Comparison of ENCODE assay signal across 1 cellular context in genomic region chr1:94068831-94069648, GRCh38.
TF ChIP-seq lines count a peak whose summit lies in the region.

No MANE protein-coding gene starts in this region.

TF ChIP-seq in HepG2, 621 proteins besides CTCF, POLR2A, EP300 and RAD21 (continued from another document and continues in another):
- TF ChIP-seq ZNF639 (CRISPR knock-in tag; conservative IDR thresholded peaks at IDR 0.05): no peak
- TF ChIP-seq TBX2 (CRISPR knock-in tag; IDR thresholded peaks at IDR 0.05; ENCODE audit: borderline replicate concordance): no peak
- TF ChIP-seq ZNF451 (CRISPR knock-in tag; IDR thresholded peaks at IDR 0.05): no peak
- TF ChIP-seq KDM6A (CRISPR knock-in tag; IDR thresholded peaks at IDR 0.05; ENCODE audit: low read depth): 0 out of 2 replicates have a peak, but pooled peaks have one; percentile 48
- no peak; the same call in 1 of the 2 replicates for TF ChIP-seq POGZ (CRISPR knock-in tag; IDR thresholded peaks at IDR 0.05)
- no peak for TF ChIP-seq RELA (CRISPR knock-in tag; IDR thresholded peaks at IDR 0.05)
- TF ChIP-seq SOX6 (IDR thresholded peaks at IDR 0.05): no peak
- TF ChIP-seq SOX6 (CRISPR knock-in tag; IDR thresholded peaks at IDR 0.05): peak; percentile 70
- TF ChIP-seq ZNF556 (CRISPR knock-in tag; IDR thresholded peaks at IDR 0.05; ENCODE audit: borderline replicate concordance): peak; percentile 73; the same call in 1 of the 2 replicates
- TF ChIP-seq ATM (IDR thresholded peaks at IDR 0.05; ENCODE audit: borderline replicate concordance): no peak
- no peak for TF ChIP-seq STAT5B (CRISPR knock-in tag; IDR thresholded peaks at IDR 0.05)
- no peak for TF ChIP-seq GTF2F1 (IDR thresholded peaks at IDR 0.05; ENCODE audit: low read length)
- TF ChIP-seq ZNF138 (CRISPR knock-in tag; IDR thresholded peaks at IDR 0.05; ENCODE audit: low read depth): no peak
- no peak for TF ChIP-seq SUZ12 (IDR thresholded peaks at IDR 0.05; ENCODE audit: low read depth, low read length)
- TF ChIP-seq HMGXB4 (CRISPR knock-in tag; IDR thresholded peaks at IDR 0.05; ENCODE audit: borderline replicate concordance in 1 of 2, low read depth in 1 of 2): 0 out of 4 replicates have a peak, but pooled peaks of 1 of the 2 experiments have one; percentile 19
- no peak for TF ChIP-seq ZFP1 (CRISPR knock-in tag; IDR thresholded peaks at IDR 0.05)
- no peak for TF ChIP-seq ZSCAN30 (CRISPR knock-in tag; IDR thresholded peaks at IDR 0.05)
- TF ChIP-seq U2AF1 (optimal IDR thresholded peaks at IDR 0.05; ENCODE audit: low read depth, low read length): no peak
- TF ChIP-seq ZNF615 (CRISPR knock-in tag; IDR thresholded peaks at IDR 0.05; ENCODE audit: borderline replicate concordance): no peak
- no peak for TF ChIP-seq ZBTB34 (CRISPR knock-in tag; IDR thresholded peaks at IDR 0.05)
- TF ChIP-seq ZBTB3 (CRISPR knock-in tag; IDR thresholded peaks at IDR 0.05; ENCODE audit: borderline replicate concordance, low read depth): no peak
- TF ChIP-seq SIX4 (CRISPR knock-in tag; IDR thresholded peaks at IDR 0.05): no peak
- TF ChIP-seq KDM2A (CRISPR knock-in tag; IDR thresholded peaks at IDR 0.05; ENCODE audit: borderline replicate concordance, low read depth): peak; percentile 34; the same call in 1 of the 2 replicates
- TF ChIP-seq CBX1 (IDR thresholded peaks at IDR 0.05; ENCODE audit: low read depth): no peak
- no peak for TF ChIP-seq KAT7 (CRISPR knock-in tag; IDR thresholded peaks at IDR 0.05; ENCODE audit: borderline replicate concordance)
- TF ChIP-seq ZNF724P (CRISPR knock-in tag; IDR thresholded peaks at IDR 0.05; ENCODE audit: borderline replicate concordance): no peak
- TF ChIP-seq ZNF878 (CRISPR knock-in tag; IDR thresholded peaks at IDR 0.05): no peak
- TF ChIP-seq PRDM10 (CRISPR knock-in tag; IDR thresholded peaks at IDR 0.05; ENCODE audit: low read depth): no peak
- TF ChIP-seq RORA (CRISPR knock-in tag; IDR thresholded peaks at IDR 0.05): no peak
- no peak for TF ChIP-seq ZNF24 (IDR thresholded peaks at IDR 0.05)
- no peak for TF ChIP-seq BCLAF1 (IDR thresholded peaks at IDR 0.05)
- no peak for TF ChIP-seq SMAD9 (CRISPR knock-in tag; IDR thresholded peaks at IDR 0.05)
- TF ChIP-seq CENPBD1 (CRISPR knock-in tag; IDR thresholded peaks at IDR 0.05; ENCODE audit: borderline replicate concordance, low read depth): no peak
- peak; percentile 44; the same call in 1 of the 2 replicates for TF ChIP-seq PATZ1 (CRISPR knock-in tag; IDR thresholded peaks at IDR 0.05)
- no peak for TF ChIP-seq NFE2L2 (IDR thresholded peaks at IDR 0.05; ENCODE audit: low read length)
- TF ChIP-seq ZNF382 (CRISPR knock-in tag; IDR thresholded peaks at IDR 0.05; ENCODE audit: borderline replicate concordance): no peak
- no peak for TF ChIP-seq MEIS1 (CRISPR knock-in tag; IDR thresholded peaks at IDR 0.05; ENCODE audit: borderline replicate concordance)
- TF ChIP-seq SALL2 (CRISPR knock-in tag; IDR thresholded peaks at IDR 0.05): no peak
- TF ChIP-seq ZMYM3 (CRISPR knock-in tag; IDR thresholded peaks at IDR 0.05): 0 out of 2 replicates have a peak, but pooled peaks have one; percentile 16
- no peak for TF ChIP-seq ZNF740 (CRISPR knock-in tag; IDR thresholded peaks at IDR 0.05)
- TF ChIP-seq CCDC6 (CRISPR knock-in tag; IDR thresholded peaks at IDR 0.05): no peak
- no peak for TF ChIP-seq ZNF572 (CRISPR knock-in tag; IDR thresholded peaks at IDR 0.05)
- TF ChIP-seq ZNF570 (CRISPR knock-in tag; IDR thresholded peaks at IDR 0.05; ENCODE audit: borderline replicate concordance): no peak
- peak; percentile 92 for TF ChIP-seq ZNF510 (CRISPR knock-in tag; IDR thresholded peaks at IDR 0.05; ENCODE audit: low read depth)
- TF ChIP-seq MIXL1 (CRISPR knock-in tag; IDR thresholded peaks at IDR 0.05): peak; percentile 58; the same call in 1 of the 2 replicates
- TF ChIP-seq ZNF709 (CRISPR knock-in tag; IDR thresholded peaks at IDR 0.05): no peak
- TF ChIP-seq NFIC (IDR thresholded peaks at IDR 0.05; ENCODE audit: low read length): 0 out of 2 replicates have a peak, but pooled peaks have one; percentile 54
- TF ChIP-seq ZMAT5 (CRISPR knock-in tag; IDR thresholded peaks at IDR 0.05; ENCODE audit: borderline replicate concordance, low read depth): no peak
- no peak for TF ChIP-seq ZBTB10 (CRISPR knock-in tag; IDR thresholded peaks at IDR 0.05; ENCODE audit: borderline replicate concordance)
- TF ChIP-seq ZNF737 (CRISPR knock-in tag; IDR thresholded peaks at IDR 0.05; ENCODE audit: borderline replicate concordance): no peak
- TF ChIP-seq HHEX (CRISPR knock-in tag; IDR thresholded peaks at IDR 0.05): no peak
- no peak for TF ChIP-seq ZNF549 (CRISPR knock-in tag; IDR thresholded peaks at IDR 0.05)
- no peak for TF ChIP-seq HOXA9 (CRISPR knock-in tag; IDR thresholded peaks at IDR 0.05; ENCODE audit: borderline replicate concordance)
- TF ChIP-seq CENPT (CRISPR knock-in tag; IDR thresholded peaks at IDR 0.05; ENCODE audit: low read depth): no peak
